1 cellular context compared by ENCODE assay signal in the genomic region with DNA sequence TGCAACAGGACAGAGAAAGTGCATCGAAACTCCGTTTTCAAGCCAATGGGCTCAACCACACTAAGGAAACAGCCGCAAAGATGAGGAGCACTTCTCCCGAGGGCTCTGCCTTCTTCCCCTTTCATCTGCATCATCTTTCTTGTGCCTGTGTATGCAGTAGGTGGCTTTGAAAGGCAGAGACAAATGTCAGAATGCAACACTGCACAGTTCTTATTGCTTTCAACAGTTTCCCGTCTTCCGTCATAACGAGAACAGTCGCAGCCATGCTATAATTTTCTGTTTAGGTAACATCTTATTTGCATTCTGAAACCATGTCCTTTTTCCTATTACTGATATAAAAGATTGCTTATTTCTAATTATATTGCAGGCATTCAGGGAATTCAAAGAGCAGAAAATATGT.
TF ChIP-seq lines count a peak whose summit lies in the region.

No MANE protein-coding gene starts in this region.

TF ChIP-seq in GM12878, 131 proteins besides CTCF, POLR2A, EP300 and RAD21 (continued from another document):
- TF ChIP-seq PBX3 (IDR thresholded peaks at IDR 0.05; ENCODE audit: insufficient replicate concordance, low read depth, low read length) = no peak
- TF ChIP-seq EED (IDR thresholded peaks at IDR 0.05; ENCODE audit: low read depth) = 0 out of 2 replicates have a peak, but pooled peaks have one; percentile 17
- TF ChIP-seq, protein P1, sequence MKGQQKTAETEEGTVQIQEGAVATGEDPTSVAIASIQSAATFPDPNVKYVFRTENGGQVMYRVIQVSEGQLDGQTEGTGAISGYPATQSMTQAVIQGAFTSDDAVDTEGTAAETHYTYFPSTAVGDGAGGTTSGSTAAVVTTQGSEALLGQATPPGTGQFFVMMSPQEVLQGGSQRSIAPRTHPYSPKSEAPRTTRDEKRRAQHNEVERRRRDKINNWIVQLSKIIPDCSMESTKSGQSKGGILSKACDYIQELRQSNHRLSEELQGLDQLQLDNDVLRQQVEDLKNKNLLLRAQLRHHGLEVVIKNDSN (IDR thresholded peaks at IDR 0.05; ENCODE audit: borderline replicate concordance, extremely low read length, insufficient read depth, low read depth, low read length) = no peak
- no peak for TF ChIP-seq RBBP5 (conservative IDR thresholded peaks at IDR 0.05)
- no peak for TF ChIP-seq E2F8 (IDR thresholded peaks at IDR 0.05; ENCODE audit: low read depth, partially characterized antibody)
- TF ChIP-seq ELK1 (IDR thresholded peaks at IDR 0.05; ENCODE audit: low read depth, low read length) = no peak
- no peak for TF ChIP-seq BMI1 (IDR thresholded peaks at IDR 0.05; ENCODE audit: borderline replicate concordance)
- no peak for TF ChIP-seq CREM (IDR thresholded peaks at IDR 0.05; ENCODE audit: low read depth)
- TF ChIP-seq TAF1 (IDR thresholded peaks at IDR 0.05; ENCODE audit: borderline replicate concordance, low read depth, low read length) = no peak
- TF ChIP-seq, protein P2, sequence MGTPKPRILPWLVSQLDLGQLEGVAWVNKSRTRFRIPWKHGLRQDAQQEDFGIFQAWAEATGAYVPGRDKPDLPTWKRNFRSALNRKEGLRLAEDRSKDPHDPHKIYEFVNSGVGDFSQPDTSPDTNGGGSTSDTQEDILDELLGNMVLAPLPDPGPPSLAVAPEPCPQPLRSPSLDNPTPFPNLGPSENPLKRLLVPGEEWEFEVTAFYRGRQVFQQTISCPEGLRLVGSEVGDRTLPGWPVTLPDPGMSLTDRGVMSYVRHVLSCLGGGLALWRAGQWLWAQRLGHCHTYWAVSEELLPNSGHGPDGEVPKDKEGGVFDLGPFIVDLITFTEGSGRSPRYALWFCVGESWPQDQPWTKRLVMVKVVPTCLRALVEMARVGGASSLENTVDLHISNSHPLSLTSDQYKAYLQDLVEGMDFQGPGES (IDR thresholded peaks at IDR 0.05) = no peak
- no peak for TF ChIP-seq BRCA1 (IDR thresholded peaks at IDR 0.05; ENCODE audit: low read depth, low read length)
- TF ChIP-seq, protein P3, sequence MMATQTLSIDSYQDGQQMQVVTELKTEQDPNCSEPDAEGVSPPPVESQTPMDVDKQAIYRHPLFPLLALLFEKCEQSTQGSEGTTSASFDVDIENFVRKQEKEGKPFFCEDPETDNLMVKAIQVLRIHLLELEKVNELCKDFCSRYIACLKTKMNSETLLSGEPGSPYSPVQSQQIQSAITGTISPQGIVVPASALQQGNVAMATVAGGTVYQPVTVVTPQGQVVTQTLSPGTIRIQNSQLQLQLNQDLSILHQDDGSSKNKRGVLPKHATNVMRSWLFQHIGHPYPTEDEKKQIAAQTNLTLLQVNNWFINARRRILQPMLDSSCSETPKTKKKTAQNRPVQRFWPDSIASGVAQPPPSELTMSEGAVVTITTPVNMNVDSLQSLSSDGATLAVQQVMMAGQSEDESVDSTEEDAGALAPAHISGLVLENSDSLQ (IDR thresholded peaks at IDR 0.05) = no peak
- no peak for TF ChIP-seq ZNF687 (IDR thresholded peaks at IDR 0.05)
- no peak for TF ChIP-seq ZBTB4 (CRISPR knock-in tag; IDR thresholded peaks at IDR 0.05)
- no peak for TF ChIP-seq NR2C2 (IDR thresholded peaks at IDR 0.05; ENCODE audit: borderline replicate concordance, control insufficient read depth, insufficient read length, low read depth)
- TF ChIP-seq RUNX3 (IDR thresholded peaks at IDR 0.05; ENCODE audit: low read length) = peak; percentile 42; the same call in 1 of the 2 replicates
- TF ChIP-seq TCF3 (IDR thresholded peaks at IDR 0.05; ENCODE audit: borderline replicate concordance, insufficient read depth, low read depth, low read length) = no peak
- TF ChIP-seq USF2 (IDR thresholded peaks at IDR 0.05; ENCODE audit: borderline replicate concordance, low read depth, low read length) = no peak
- no peak for TF ChIP-seq CBX5 (IDR thresholded peaks at IDR 0.05; ENCODE audit: low read depth)
- TF ChIP-seq CREB1 (IDR thresholded peaks at IDR 0.05; ENCODE audit: low read depth) = 0 out of 2 replicates have a peak, but pooled peaks have one; percentile 36
- no peak for TF ChIP-seq IRF5 (IDR thresholded peaks at IDR 0.05; ENCODE audit: borderline replicate concordance)
- TF ChIP-seq, protein P4, sequence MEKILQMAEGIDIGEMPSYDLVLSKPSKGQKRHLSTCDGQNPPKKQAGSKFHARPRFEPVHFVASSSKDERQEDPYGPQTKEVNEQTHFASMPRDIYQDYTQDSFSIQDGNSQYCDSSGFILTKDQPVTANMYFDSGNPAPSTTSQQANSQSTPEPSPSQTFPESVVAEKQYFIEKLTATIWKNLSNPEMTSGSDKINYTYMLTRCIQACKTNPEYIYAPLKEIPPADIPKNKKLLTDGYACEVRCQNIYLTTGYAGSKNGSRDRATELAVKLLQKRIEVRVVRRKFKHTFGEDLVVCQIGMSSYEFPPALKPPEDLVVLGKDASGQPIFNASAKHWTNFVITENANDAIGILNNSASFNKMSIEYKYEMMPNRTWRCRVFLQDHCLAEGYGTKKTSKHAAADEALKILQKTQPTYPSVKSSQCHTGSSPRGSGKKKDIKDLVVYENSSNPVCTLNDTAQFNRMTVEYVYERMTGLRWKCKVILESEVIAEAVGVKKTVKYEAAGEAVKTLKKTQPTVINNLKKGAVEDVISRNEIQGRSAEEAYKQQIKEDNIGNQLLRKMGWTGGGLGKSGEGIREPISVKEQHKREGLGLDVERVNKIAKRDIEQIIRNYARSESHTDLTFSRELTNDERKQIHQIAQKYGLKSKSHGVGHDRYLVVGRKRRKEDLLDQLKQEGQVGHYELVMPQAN (conservative IDR thresholded peaks at IDR 0.05) = no peak
- no peak for TF ChIP-seq MTA3 (IDR thresholded peaks at IDR 0.05; ENCODE audit: borderline replicate concordance, low read length)
- no peak for TF ChIP-seq KLF5 (IDR thresholded peaks at IDR 0.05; ENCODE audit: partially characterized antibody)
- TF ChIP-seq SMARCA5 (IDR thresholded peaks at IDR 0.05) = no peak
- TF ChIP-seq SMC3 (IDR thresholded peaks at IDR 0.05; ENCODE audit: borderline replicate concordance, low read length) = no peak
